8 cellular contexts compared by ENCODE assay signal in the genomic region with DNA sequence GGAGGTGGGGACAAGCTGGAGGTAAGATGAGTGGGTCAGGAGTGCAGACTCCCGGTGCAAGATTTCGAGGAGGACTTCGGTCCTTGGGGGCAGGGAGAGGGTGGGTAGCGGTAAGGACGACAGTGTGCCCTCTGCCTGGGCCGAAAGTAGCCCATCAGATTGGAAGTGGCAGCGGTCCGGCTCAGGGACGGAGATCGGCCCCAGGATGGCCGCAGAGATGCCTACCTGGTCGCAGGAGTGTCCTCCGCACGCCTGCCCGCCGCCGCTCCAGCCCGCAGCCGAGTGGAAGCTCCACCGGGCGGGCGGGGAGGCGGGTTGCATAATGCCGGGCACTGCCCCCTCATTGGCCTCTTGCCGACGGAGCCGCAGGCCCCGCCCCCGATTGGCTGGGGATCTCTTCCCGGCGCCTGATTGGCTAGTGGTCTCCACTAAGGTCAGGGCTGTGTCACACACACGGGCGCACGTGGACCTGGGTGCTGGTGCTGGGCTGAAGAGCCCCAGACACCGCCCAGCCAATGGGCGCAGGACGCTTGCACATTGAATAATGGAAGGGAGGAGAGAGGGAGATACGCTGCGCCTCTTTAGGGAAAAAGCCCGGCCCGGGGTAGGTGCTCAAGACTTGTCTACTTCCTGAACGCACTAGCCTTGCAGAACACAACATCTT. TPM values are rescaled to one million over a fixed set of nuclear protein-coding genes. Genes with fewer than 3 reads are reported as not detected.
DNase-seq lines count a peak whose midpoint lies in the region; ATAC-seq and TF ChIP-seq lines count a peak whose summit lies in the region.

A gene with protein sequence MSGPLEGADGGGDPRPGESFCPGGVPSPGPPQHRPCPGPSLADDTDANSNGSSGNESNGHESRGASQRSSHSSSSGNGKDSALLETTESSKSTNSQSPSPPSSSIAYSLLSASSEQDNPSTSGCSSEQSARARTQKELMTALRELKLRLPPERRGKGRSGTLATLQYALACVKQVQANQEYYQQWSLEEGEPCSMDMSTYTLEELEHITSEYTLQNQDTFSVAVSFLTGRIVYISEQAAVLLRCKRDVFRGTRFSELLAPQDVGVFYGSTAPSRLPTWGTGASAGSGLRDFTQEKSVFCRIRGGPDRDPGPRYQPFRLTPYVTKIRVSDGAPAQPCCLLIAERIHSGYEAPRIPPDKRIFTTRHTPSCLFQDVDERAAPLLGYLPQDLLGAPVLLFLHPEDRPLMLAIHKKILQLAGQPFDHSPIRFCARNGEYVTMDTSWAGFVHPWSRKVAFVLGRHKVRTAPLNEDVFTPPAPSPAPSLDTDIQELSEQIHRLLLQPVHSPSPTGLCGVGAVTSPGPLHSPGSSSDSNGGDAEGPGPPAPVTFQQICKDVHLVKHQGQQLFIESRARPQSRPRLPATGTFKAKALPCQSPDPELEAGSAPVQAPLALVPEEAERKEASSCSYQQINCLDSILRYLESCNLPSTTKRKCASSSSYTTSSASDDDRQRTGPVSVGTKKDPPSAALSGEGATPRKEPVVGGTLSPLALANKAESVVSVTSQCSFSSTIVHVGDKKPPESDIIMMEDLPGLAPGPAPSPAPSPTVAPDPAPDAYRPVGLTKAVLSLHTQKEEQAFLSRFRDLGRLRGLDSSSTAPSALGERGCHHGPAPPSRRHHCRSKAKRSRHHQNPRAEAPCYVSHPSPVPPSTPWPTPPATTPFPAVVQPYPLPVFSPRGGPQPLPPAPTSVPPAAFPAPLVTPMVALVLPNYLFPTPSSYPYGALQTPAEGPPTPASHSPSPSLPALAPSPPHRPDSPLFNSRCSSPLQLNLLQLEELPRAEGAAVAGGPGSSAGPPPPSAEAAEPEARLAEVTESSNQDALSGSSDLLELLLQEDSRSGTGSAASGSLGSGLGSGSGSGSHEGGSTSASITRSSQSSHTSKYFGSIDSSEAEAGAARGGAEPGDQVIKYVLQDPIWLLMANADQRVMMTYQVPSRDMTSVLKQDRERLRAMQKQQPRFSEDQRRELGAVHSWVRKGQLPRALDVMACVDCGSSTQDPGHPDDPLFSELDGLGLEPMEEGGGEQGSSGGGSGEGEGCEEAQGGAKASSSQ (N-terminal part only) (minus strand): TSS at position 293 of the 664 bp plus-strand sequence. CDS start 1,698 bp downstream, outside the sequence.

- peak; percentile 21 for ATAC-seq in GM21390 (IDR thresholded peaks at IDR 0.05; ENCODE audit: unreplicated experiment)
- ATAC-seq in sciatic nerve: peak; percentile 52
- no peak for ATAC-seq in GM18861 (IDR thresholded peaks at IDR 0.05; ENCODE audit: unreplicated experiment)

- no peak for TF ChIP-seq CTCF in brain microvascular endothelial cell (IDR thresholded peaks at IDR 0.05; ENCODE audit: low read depth, low read length, missing control alignments)

- peak within 1 kb of the TSS; percentile 99 for H3K4me3 ChIP-seq in brain microvascular endothelial cell (ENCODE audit: low read depth, low read length)
- peak within 1 kb of the TSS; percentile 84 for H3K4me3 ChIP-seq in iPS-11a (ENCODE audit: low read depth, low read length)

- H3K27me3 ChIP-seq in brain microvascular endothelial cell (replicated peaks): no peaks in the 10 kb centered on the region

- intact Hi-C loops in sciatic nerve (cut with DNase I): no loop called here

- DNase-seq in ACHN (peak; percentile 98), NCI-H2029 (lab: John Stamatoyannopoulos, UW) (peak; percentile 81), UCSD-AML1 (lab: John Stamatoyannopoulos, UW; ENCODE audit: unreplicated experiment) (peak; percentile 95), brain microvascular endothelial cell (peak; percentile 95), sciatic nerve (ENCODE audit: low spot score) (peak; percentile 98)

- H3K27ac ChIP-seq in brain microvascular endothelial cell: peak within 1 kb of the TSS; percentile 99

- in situ Hi-C loops in ACHN (cut with HindIII; ENCODE audit: low pct_ligation_motif_present, low pct_unique_long_range_greater_than_20kb, low sequenced_read_pairs) (no loop called here), brain microvascular endothelial cell (cut with HindIII; ENCODE audit: low pct_ligation_motif_present, low sequenced_read_pairs) (no loop called here)

- peaks cover 33% of the 10 kb centered on the region for H3K36me3 ChIP-seq in brain microvascular endothelial cell (replicated peaks)

RNA-seq across cellular contexts. Expression of the gene that starts here (rescaled TPM):
- total RNA-seq in sciatic nerve: 182 TPM
